In the genomic region with DNA sequence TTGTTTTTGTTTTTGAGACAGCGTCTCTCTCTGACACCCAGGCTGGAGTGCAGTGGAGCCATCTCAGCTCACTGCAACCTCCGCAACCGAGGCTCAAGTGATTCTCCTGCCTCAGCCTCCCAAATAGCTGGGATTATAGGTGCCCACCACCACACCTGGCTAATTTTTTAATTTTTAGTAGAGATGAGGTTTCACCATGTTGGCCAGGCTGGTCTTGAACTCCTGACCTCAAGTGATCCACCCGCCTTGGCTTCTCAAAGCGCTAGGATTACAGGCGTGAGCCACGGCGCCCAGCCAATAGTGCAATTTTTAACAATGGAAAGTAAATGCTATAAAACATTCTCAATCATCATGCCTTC, we compare ENCODE assay signal across 4 cellular contexts. TPM values are rescaled to one million over a fixed set of nuclear protein-coding genes. Genes with fewer than 3 reads are reported as not detected.
"Had no signal": no experiment of that assay in that cellular context is flagged by ENCODE, and none has a peak within 500 bp of the region (broad histone marks: within the 10 kb centered on the region; RNA-seq: fewer than 3 reads in every experiment).

No MANE protein-coding gene starts in this region.

RNA-seq across cellular contexts. Expression of a gene that starts 21.8 kb away (rescaled TPM):
- total RNA-seq: OCI-LY7, PC-9, SJCRH30, SJSA1 had no signal
